ENCODE assay signal across 1 cellular context in genomic region chr13:20721454-20722357, GRCh38.
TF ChIP-seq lines count a peak whose summit lies in the region.

No MANE protein-coding gene starts in this region.

TF ChIP-seq in WTC11, 78 proteins besides CTCF, POLR2A, EP300 and RAD21 (continued from another document):
- TF ChIP-seq, protein P1, sequence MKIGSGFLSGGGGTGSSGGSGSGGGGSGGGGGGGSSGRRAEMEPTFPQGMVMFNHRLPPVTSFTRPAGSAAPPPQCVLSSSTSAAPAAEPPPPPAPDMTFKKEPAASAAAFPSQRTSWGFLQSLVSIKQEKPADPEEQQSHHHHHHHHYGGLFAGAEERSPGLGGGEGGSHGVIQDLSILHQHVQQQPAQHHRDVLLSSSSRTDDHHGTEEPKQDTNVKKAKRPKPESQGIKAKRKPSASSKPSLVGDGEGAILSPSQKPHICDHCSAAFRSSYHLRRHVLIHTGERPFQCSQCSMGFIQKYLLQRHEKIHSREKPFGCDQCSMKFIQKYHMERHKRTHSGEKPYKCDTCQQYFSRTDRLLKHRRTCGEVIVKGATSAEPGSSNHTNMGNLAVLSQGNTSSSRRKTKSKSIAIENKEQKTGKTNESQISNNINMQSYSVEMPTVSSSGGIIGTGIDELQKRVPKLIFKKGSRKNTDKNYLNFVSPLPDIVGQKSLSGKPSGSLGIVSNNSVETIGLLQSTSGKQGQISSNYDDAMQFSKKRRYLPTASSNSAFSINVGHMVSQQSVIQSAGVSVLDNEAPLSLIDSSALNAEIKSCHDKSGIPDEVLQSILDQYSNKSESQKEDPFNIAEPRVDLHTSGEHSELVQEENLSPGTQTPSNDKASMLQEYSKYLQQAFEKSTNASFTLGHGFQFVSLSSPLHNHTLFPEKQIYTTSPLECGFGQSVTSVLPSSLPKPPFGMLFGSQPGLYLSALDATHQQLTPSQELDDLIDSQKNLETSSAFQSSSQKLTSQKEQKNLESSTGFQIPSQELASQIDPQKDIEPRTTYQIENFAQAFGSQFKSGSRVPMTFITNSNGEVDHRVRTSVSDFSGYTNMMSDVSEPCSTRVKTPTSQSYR (CRISPR knock-in tag; IDR thresholded peaks at IDR 0.05) = no peak
- TF ChIP-seq, protein P2, sequence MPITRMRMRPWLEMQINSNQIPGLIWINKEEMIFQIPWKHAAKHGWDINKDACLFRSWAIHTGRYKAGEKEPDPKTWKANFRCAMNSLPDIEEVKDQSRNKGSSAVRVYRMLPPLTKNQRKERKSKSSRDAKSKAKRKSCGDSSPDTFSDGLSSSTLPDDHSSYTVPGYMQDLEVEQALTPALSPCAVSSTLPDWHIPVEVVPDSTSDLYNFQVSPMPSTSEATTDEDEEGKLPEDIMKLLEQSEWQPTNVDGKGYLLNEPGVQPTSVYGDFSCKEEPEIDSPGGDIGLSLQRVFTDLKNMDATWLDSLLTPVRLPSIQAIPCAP (CRISPR knock-in tag; IDR thresholded peaks at IDR 0.05) = no peak
- TF ChIP-seq ZNF396 (CRISPR knock-in tag; IDR thresholded peaks at IDR 0.05; ENCODE audit: borderline replicate concordance) = no peak
- no peak for TF ChIP-seq PREB (CRISPR knock-in tag; IDR thresholded peaks at IDR 0.05; ENCODE audit: borderline replicate concordance)
- TF ChIP-seq, protein P3, sequence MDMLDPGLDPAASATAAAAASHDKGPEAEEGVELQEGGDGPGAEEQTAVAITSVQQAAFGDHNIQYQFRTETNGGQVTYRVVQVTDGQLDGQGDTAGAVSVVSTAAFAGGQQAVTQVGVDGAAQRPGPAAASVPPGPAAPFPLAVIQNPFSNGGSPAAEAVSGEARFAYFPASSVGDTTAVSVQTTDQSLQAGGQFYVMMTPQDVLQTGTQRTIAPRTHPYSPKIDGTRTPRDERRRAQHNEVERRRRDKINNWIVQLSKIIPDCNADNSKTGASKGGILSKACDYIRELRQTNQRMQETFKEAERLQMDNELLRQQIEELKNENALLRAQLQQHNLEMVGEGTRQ (CRISPR knock-in tag; IDR thresholded peaks at IDR 0.05) = no peak
- no peak for TF ChIP-seq NFE2L1 (CRISPR knock-in tag; IDR thresholded peaks at IDR 0.05)
- 0 out of 2 replicates have a peak, but pooled peaks have one; percentile 30 for TF ChIP-seq JUN (CRISPR knock-in tag; IDR thresholded peaks at IDR 0.05)
- no peak for TF ChIP-seq ZNF219 (CRISPR knock-in tag; IDR thresholded peaks at IDR 0.05; ENCODE audit: borderline replicate concordance)
- TF ChIP-seq ZBTB21 (CRISPR knock-in tag; IDR thresholded peaks at IDR 0.05; ENCODE audit: borderline replicate concordance) = peak; percentile 83; the same call in 1 of the 2 replicates
- TF ChIP-seq NR3C1 (CRISPR knock-in tag; conservative IDR thresholded peaks at IDR 0.05; ENCODE audit: low read depth) = no peak
- TF ChIP-seq, protein P4, sequence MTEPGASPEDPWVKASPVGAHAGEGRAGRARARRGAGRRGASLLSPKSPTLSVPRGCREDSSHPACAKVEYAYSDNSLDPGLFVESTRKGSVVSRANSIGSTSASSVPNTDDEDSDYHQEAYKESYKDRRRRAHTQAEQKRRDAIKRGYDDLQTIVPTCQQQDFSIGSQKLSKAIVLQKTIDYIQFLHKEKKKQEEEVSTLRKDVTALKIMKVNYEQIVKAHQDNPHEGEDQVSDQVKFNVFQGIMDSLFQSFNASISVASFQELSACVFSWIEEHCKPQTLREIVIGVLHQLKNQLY (CRISPR knock-in tag; IDR thresholded peaks at IDR 0.05) = no peak
- no peak for TF ChIP-seq NR2C2 (CRISPR knock-in tag; IDR thresholded peaks at IDR 0.05)
- TF ChIP-seq GABPB1 (CRISPR knock-in tag; IDR thresholded peaks at IDR 0.05) = no peak
- TF ChIP-seq ATF3 (CRISPR knock-in tag; conservative IDR thresholded peaks at IDR 0.05) = no peak
- no peak for TF ChIP-seq CBFB (CRISPR knock-in tag; IDR thresholded peaks at IDR 0.05; ENCODE audit: low read depth)
- TF ChIP-seq HMGA2 (CRISPR knock-in tag; IDR thresholded peaks at IDR 0.05) = no peak
- TF ChIP-seq ZNF317 (CRISPR knock-in tag; IDR thresholded peaks at IDR 0.05; ENCODE audit: borderline replicate concordance, low read depth) = no peak
- TF ChIP-seq, protein P5, sequence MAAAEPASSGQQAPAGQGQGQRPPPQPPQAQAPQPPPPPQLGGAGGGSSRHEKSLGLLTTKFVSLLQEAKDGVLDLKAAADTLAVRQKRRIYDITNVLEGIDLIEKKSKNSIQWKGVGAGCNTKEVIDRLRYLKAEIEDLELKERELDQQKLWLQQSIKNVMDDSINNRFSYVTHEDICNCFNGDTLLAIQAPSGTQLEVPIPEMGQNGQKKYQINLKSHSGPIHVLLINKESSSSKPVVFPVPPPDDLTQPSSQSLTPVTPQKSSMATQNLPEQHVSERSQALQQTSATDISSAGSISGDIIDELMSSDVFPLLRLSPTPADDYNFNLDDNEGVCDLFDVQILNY (CRISPR knock-in tag; IDR thresholded peaks at IDR 0.05) = 0 out of 2 replicates have a peak, but pooled peaks have one; percentile 27
- TF ChIP-seq, protein P6, sequence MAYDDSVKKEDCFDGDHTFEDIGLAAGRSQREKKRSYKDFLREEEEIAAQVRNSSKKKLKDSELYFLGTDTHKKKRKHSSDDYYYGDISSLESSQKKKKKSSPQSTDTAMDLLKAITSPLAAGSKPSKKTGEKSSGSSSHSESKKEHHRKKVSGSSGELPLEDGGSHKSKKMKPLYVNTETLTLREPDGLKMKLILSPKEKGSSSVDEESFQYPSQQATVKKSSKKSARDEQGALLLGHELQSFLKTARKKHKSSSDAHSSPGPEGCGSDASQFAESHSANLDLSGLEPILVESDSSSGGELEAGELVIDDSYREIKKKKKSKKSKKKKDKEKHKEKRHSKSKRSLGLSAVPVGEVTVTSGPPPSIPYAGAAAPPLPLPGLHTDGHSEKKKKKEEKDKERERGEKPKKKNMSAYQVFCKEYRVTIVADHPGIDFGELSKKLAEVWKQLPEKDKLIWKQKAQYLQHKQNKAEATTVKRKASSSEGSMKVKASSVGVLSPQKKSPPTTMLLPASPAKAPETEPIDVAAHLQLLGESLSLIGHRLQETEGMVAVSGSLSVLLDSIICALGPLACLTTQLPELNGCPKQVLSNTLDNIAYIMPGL (CRISPR knock-in tag; IDR thresholded peaks at IDR 0.05) = peak; percentile 64; the same call in 1 of the 2 replicates
- no peak for TF ChIP-seq SOX15 (CRISPR knock-in tag; IDR thresholded peaks at IDR 0.05)
- no peak for TF ChIP-seq SP1 (CRISPR knock-in tag; conservative IDR thresholded peaks at IDR 0.05)
- TF ChIP-seq ZNF671 (CRISPR knock-in tag; IDR thresholded peaks at IDR 0.05) = no peak
- TF ChIP-seq USF1 (CRISPR knock-in tag; IDR thresholded peaks at IDR 0.05) = no peak
- peak; percentile 50; the same call in 1 of the 2 replicates for TF ChIP-seq ZNF423 (CRISPR knock-in tag; IDR thresholded peaks at IDR 0.05)
- 0 out of 2 replicates have a peak, but pooled peaks have one; percentile 66 for TF ChIP-seq TCF7 (CRISPR knock-in tag; IDR thresholded peaks at IDR 0.05; ENCODE audit: low read depth)
- TF ChIP-seq, protein P7, sequence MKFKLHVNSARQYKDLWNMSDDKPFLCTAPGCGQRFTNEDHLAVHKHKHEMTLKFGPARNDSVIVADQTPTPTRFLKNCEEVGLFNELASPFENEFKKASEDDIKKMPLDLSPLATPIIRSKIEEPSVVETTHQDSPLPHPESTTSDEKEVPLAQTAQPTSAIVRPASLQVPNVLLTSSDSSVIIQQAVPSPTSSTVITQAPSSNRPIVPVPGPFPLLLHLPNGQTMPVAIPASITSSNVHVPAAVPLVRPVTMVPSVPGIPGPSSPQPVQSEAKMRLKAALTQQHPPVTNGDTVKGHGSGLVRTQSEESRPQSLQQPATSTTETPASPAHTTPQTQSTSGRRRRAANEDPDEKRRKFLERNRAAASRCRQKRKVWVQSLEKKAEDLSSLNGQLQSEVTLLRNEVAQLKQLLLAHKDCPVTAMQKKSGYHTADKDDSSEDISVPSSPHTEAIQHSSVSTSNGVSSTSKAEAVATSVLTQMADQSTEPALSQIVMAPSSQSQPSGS (CRISPR knock-in tag; IDR thresholded peaks at IDR 0.05; ENCODE audit: borderline replicate concordance, low read depth) = no peak
- TF ChIP-seq FOXP1 (CRISPR knock-in tag; IDR thresholded peaks at IDR 0.05; ENCODE audit: borderline replicate concordance) = peak; percentile 64; the same call in 1 of the 2 replicates
- TF ChIP-seq OVOL2 (CRISPR knock-in tag; IDR thresholded peaks at IDR 0.05; ENCODE audit: borderline replicate concordance) = no peak
- no peak for TF ChIP-seq PRRX2 (CRISPR knock-in tag; IDR thresholded peaks at IDR 0.05)
- 0 out of 2 replicates have a peak, but pooled peaks have one; percentile 59 for TF ChIP-seq CREB1 (CRISPR knock-in tag; IDR thresholded peaks at IDR 0.05)
- TF ChIP-seq SMAD4 (CRISPR knock-in tag; IDR thresholded peaks at IDR 0.05) = no peak
- no peak for TF ChIP-seq GTF2I (CRISPR knock-in tag; conservative IDR thresholded peaks at IDR 0.05)
- TF ChIP-seq ZNF121 (CRISPR knock-in tag; IDR thresholded peaks at IDR 0.05) = no peak
